Comparison of ENCODE assay signal across 18 cellular contexts in the genomic region with DNA sequence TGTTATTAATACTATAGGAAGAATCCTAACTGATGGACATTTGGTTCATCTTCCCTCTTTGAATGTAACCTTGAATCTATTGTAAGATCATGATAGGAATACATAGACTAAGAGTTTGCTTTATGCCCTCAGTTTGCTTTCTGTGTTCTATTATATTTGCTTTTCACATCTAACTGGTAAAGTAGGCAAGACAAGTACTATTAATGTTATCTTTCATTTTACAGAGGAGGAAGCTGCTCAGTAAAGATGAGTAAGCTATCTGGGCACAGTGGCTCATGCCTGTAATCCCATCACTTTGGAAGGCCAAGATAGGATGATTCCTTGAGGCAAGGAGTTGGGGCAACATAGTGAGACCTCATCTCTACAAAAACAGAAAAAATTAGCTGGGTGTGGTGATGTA.
DNase-seq lines count a peak whose midpoint lies in the region; TF ChIP-seq lines count a peak whose summit lies in the region.
"Had no signal": no experiment of that assay in that cellular context is flagged by ENCODE, and none has a peak within 500 bp of the region (broad histone marks: within the 10 kb centered on the region; RNA-seq: fewer than 3 reads in every experiment).

No MANE protein-coding gene starts in this region.

- no peaks in the 10 kb centered on the region for H3K4me1 ChIP-seq in breast epithelium
- H3K4me1 ChIP-seq: BLaER1 had no signal

- TF ChIP-seq CTCF in MCF 10A (IDR thresholded peaks at IDR 0.05; ENCODE audit: unreplicated experiment) (no peak), breast epithelium (IDR thresholded peaks at IDR 0.05) (no peak), VCaP (conservative IDR thresholded peaks at IDR 0.05) (no peak), chondrocyte (IDR thresholded peaks at IDR 0.05) (no peak)

- H3K4me3 Mint-ChIP-seq in MCF 10A (ENCODE audit: unreplicated experiment) (no peak overlapping the region), chondrocyte (ENCODE audit: unreplicated experiment) (no peak overlapping the region)
- H3K4me3 Mint-ChIP-seq: B cell; CD14-positive monocyte; CD4-positive, alpha-beta memory T cell; GM23338; H9 had no signal

- intact Hi-C loops in MCF 10A (cut with micrococcal nuclease) = no loop called here
- intact Hi-C loops in breast epithelium (cut with DNase I; ENCODE audit: low total_unique reads) = no loop called here

- H3K27ac Mint-ChIP-seq in MCF 10A (ENCODE audit: low read depth, unreplicated experiment) (peak overlapping the region; percentile 31), chondrocyte (ENCODE audit: unreplicated experiment) (no peak overlapping the region)
- H3K27ac Mint-ChIP-seq: B cell; CD14-positive monocyte; CD4-positive, alpha-beta memory T cell; GM23338; H9 had no signal

- BruUV-seq in MCF 10A (replicated peaks; lab: Mats Ljungman, UMichigan) = no TSS peak

- H3K4me1 Mint-ChIP-seq in MCF 10A (ENCODE audit: insufficient read depth, unreplicated experiment) (no peaks in the 10 kb centered on the region), chondrocyte (ENCODE audit: low read depth) (peaks cover 6% of the 10 kb centered on the region)
- H3K4me1 Mint-ChIP-seq: B cell; CD4-positive, alpha-beta memory T cell had no signal

- no peak overlapping the region for H3K4me3 ChIP-seq in breast epithelium
- H3K4me3 ChIP-seq: BLaER1, GM23338 had no signal

- H3K9me3 Mint-ChIP-seq in MCF 10A (ENCODE audit: unreplicated experiment) = no peaks in the 10 kb centered on the region
- no peaks in the 10 kb centered on the region for H3K9me3 Mint-ChIP-seq in chondrocyte (ENCODE audit: low read depth)
- H3K9me3 Mint-ChIP-seq: CD4-positive, alpha-beta memory T cell; GM23338; H9 had no signal

- H3K27me3 Mint-ChIP-seq in MCF 10A (ENCODE audit: insufficient read depth, unreplicated experiment) (no peaks in the 10 kb centered on the region), chondrocyte (ENCODE audit: low read depth) (no peaks in the 10 kb centered on the region)
- H3K27me3 Mint-ChIP-seq: B cell; CD4-positive, alpha-beta memory T cell had no signal

- no peaks in the 10 kb centered on the region for H3K27me3 ChIP-seq in breast epithelium
- H3K27me3 ChIP-seq: BLaER1 had no signal

- no peak for TF ChIP-seq POLR2A in breast epithelium (IDR thresholded peaks at IDR 0.05)

- H3K36me3 ChIP-seq in breast epithelium = no peaks in the 10 kb centered on the region
- H3K36me3 ChIP-seq: BLaER1 had no signal

- POLR2A ChIA-PET in MCF 10A (lab: Yijun Ruan, JAX) = interaction anchor here (0.6 kb wide), 1 partner anchor 193 kb away, joined by 3 read pairs; no protein-coding TSS in a partner anchor

- CTCF ChIA-PET in MCF 10A (lab: Yijun Ruan, JAX) = no interaction called here

- H3K27ac ChIP-seq in breast epithelium (no peak overlapping the region), VCaP (peak overlapping the region; percentile 60)
- H3K27ac ChIP-seq: BLaER1 had no signal

- DNase-seq in MCF 10A (ENCODE audit: unreplicated experiment) (no peak), breast epithelium (ENCODE audit: low spot score in 2 of 2) (no peak), DMS53 treated with DMSO at 0.1 percent for 48 hours (lab: John Stamatoyannopoulos, UW; ENCODE audit: unreplicated experiment) (peak; percentile 28), chondrocyte (ENCODE audit: low spot score) (no peak), NCI-H2081 treated with DMSO at 0.1 percent for 48 hours (lab: John Stamatoyannopoulos, UW) (no peak)
- no peak for DNase-seq in stimulated activated CD4-positive, alpha-beta T cell treated with anti-CD3 and anti-CD28 coated beads, Interleukin-4, amount 100 ng/mL, for 1 hour
- DNase-seq: 8988T; Calu3; CD4-positive, alpha-beta memory T cell; COR-L47; DMS79 treated with DMSO at 0.1 percent for 48 hours; GF-D8; H9 had no signal

- no peaks in the 10 kb centered on the region for H3K9me3 ChIP-seq in breast epithelium
- H3K9me3 ChIP-seq: BLaER1 had no signal

- H3K36me3 Mint-ChIP-seq in MCF 10A (ENCODE audit: insufficient read depth, unreplicated experiment) (no peaks in the 10 kb centered on the region), chondrocyte (ENCODE audit: low read depth) (no peaks in the 10 kb centered on the region)
